ENCODE assay signal across 8 cellular contexts in genomic region chr7:98251844-98252639, GRCh38. TPM values are rescaled to one million over a fixed set of nuclear protein-coding genes. Genes with fewer than 3 reads are reported as not detected.
DNase-seq lines count a peak whose midpoint lies in the region; ATAC-seq, FAIRE-seq and TF ChIP-seq lines count a peak whose summit lies in the region.

TECPR1 (minus strand) TSS chr7:98252232; CDS start chr7:98246146, 6,086 bp downstream.

- ATAC-seq in HG02840 (IDR thresholded peaks at IDR 0.05; ENCODE audit: low FRiP score, unreplicated experiment) (peak; percentile 97), heart right ventricle (peak; percentile 98 to 100 (median 99)), upper lobe of left lung (ENCODE audit: low FRiP score in 2 of 2) (peak; percentile 98 to 99)

- peak; percentile 98 for FAIRE-seq in GM12892 (lab: Jason Lieb, UNC)

- TF ChIP-seq EP300 in upper lobe of left lung (IDR thresholded peaks at IDR 0.05) = no peak

- H3K4me3 ChIP-seq in adipocyte (ENCODE audit: low read length) = peak within 1 kb of the TSS; percentile 97
- peak within 1 kb of the TSS; percentile 75 to 97 (median 90) for H3K4me3 ChIP-seq in heart right ventricle
- peak within 1 kb of the TSS; percentile 69 to 92 (median 76) for H3K4me3 ChIP-seq in upper lobe of left lung

- TF ChIP-seq CTCF in heart right ventricle (IDR thresholded peaks at IDR 0.05) (no peak), upper lobe of left lung (IDR thresholded peaks at IDR 0.05) (peak in 2 of 6 experiments; percentile 23 to 28)

- H3K9ac ChIP-seq in adipocyte (ENCODE audit: low read length) = peak within 1 kb of the TSS; percentile 91

- H3K9me3 ChIP-seq in adipocyte (ENCODE audit: control insufficient read depth, low read length) (no peaks in the 10 kb centered on the region), heart right ventricle (no peaks in the 10 kb centered on the region), upper lobe of left lung (no peaks in the 10 kb centered on the region)

- H3K4me1 ChIP-seq in adipocyte (ENCODE audit: control insufficient read depth, insufficient read depth, low read length) = peaks cover 18% of the 10 kb centered on the region
- peaks cover 4 to 66% (median 52%) of the 10 kb centered on the region in 9 donors for H3K4me1 ChIP-seq in heart right ventricle
- peaks cover 40 to 58% (median 55%) of the 10 kb centered on the region in 4 donors for H3K4me1 ChIP-seq in upper lobe of left lung

- TF ChIP-seq POLR2A in GM12892 (IDR thresholded peaks at IDR 0.05; ENCODE audit: low read depth, low read length) (peak; percentile 72; the same call in 1 of the 2 replicates), upper lobe of left lung (IDR thresholded peaks at IDR 0.05) (peak in 2 of 4 donors; percentile 41 to 76)

- H3K27me3 ChIP-seq in adipocyte (replicated peaks; ENCODE audit: control insufficient read depth, insufficient read depth, low read length) = no peaks in the 10 kb centered on the region
- no peaks in the 10 kb centered on the region for H3K27me3 ChIP-seq in heart right ventricle
- no peaks in the 10 kb centered on the region for H3K27me3 ChIP-seq in upper lobe of left lung

- peaks cover 12% of the 10 kb centered on the region for H3K36me3 ChIP-seq in adipocyte (ENCODE audit: control insufficient read depth, insufficient read depth, low read length, severe bottlenecking)
- H3K36me3 ChIP-seq in heart right ventricle = peaks cover 0 to 23% (median 2%) of the 10 kb centered on the region in 9 donors
- H3K36me3 ChIP-seq in upper lobe of left lung = peaks cover 0 to 19% (median 6%) of the 10 kb centered on the region in 4 donors

- peak; percentile 100 for DNase-seq in GM12892 (ENCODE audit: insufficient read length)
- DNase-seq in NCI-H1436 (lab: John Stamatoyannopoulos, UW) = peak; percentile 82
- peak; percentile 74 for DNase-seq in T follicular helper cell (ENCODE audit: low read depth)
- DNase-seq in adipocyte (ENCODE audit: low read depth) = peak; percentile 97
- DNase-seq in heart right ventricle = peak; percentile 95 to 96
- DNase-seq in posterior vena cava (ENCODE audit: low spot score) = peak; percentile 98
- DNase-seq in upper lobe of left lung = peak; percentile 97 to 99

- WGBS in heart right ventricle, 2 donors = 0 to 1% methylated on average over 80 to 81 of the region's 81 CpGs
- 1 to 2% methylated on average over 23 to 28 of the region's 81 CpGs for WGBS in upper lobe of left lung, 2 donors

- peak within 1 kb of the TSS; percentile 72 to 93 (median 88) for H3K27ac ChIP-seq in heart right ventricle
- peak within 1 kb of the TSS; percentile 79 to 91 (median 89) for H3K27ac ChIP-seq in upper lobe of left lung

- intact Hi-C loops in heart right ventricle (cut with DNase I) = loop anchor here in 1 of 10 donors (2.0 kb wide), 1 partner anchor 29 kb away; the partner anchor contains the start of gene BRI3
- intact Hi-C loops in posterior vena cava (cut with DNase I) = no loop called here

RNA-seq across cellular contexts. Expression of gene TECPR1, which starts in this region (rescaled TPM):
- polyA plus RNA-seq in GM12892 (2012; ENCODE audit: missing spikeins) = 6.4 TPM
- total RNA-seq in heart right ventricle (10 to 100 TPM; 12.8 to 23.8 (median 15.4) TPM), posterior vena cava (10 to 100 TPM; 29.7 to 36.7 TPM), upper lobe of left lung (100 to 1,000 TPM in 1 of 6 donors, 10 to 100 TPM in 5; 16.6 to 101 (median 55.0) TPM)
- polyA plus RNA-seq in heart right ventricle = 10 to 100 TPM; 13.6 to 15.9 TPM

Comparison
In these comparisons a context has a peak if more than half of its experiments do, and no peak if none do; other contexts are left out.
1. Peak in every context shown above with its lines: DNase-seq, ATAC-seq, H3K4me3 ChIP-seq and H3K27ac ChIP-seq.